11 cellular contexts compared by ENCODE assay signal in genomic region chr5:139748505-139748826, GRCh38. TPM values are rescaled to one million over a fixed set of nuclear protein-coding genes. Genes with fewer than 3 reads are reported as not detected.
DNase-seq lines count a peak whose midpoint lies in the region; ATAC-seq and TF ChIP-seq lines count a peak whose summit lies in the region.
"Had no signal": no experiment of that assay in that cellular context is flagged by ENCODE, and none has a peak within 500 bp of the region (broad histone marks: within the 10 kb centered on the region; RNA-seq: fewer than 3 reads in every experiment).

No MANE protein-coding gene starts in this region.

- H3K4me3 ChIP-seq in Caco-2 (ENCODE audit: low read depth, low read length) (peak overlapping the region; percentile 55), HUES64 (ENCODE audit: low read length) (peak overlapping the region; percentile 53)

- H3K27me3 ChIP-seq in Caco-2 (replicated peaks; ENCODE audit: control insufficient read depth, insufficient read depth, low read length) (no peaks in the 10 kb centered on the region), HUES64 (ENCODE audit: insufficient read depth, low read length) (peaks cover 69% of the 10 kb centered on the region)

- WGBS in HUES64 = 6% methylated on average over 27 of the region's 27 CpGs

- no peak overlapping the region for H3K27ac ChIP-seq in HUES64 (ENCODE audit: low read depth, low read length)

- H3K36me3 ChIP-seq in Caco-2 (ENCODE audit: control insufficient read depth, insufficient read depth, low read length) = no peaks in the 10 kb centered on the region
- no peaks in the 10 kb centered on the region for H3K36me3 ChIP-seq in HUES64 (ENCODE audit: insufficient read depth, low read length)
- H3K36me3 ChIP-seq: esophagus muscularis mucosa, stomach had no signal

- H3K36me3 Mint-ChIP-seq in Caco-2 (ENCODE audit: insufficient read depth, unreplicated experiment) = peaks cover 6% of the 10 kb centered on the region
- peaks cover 7% of the 10 kb centered on the region for H3K36me3 Mint-ChIP-seq in central memory CD8-positive, alpha-beta T cell (ENCODE audit: insufficient read depth)
- H3K36me3 Mint-ChIP-seq in nephron (ENCODE audit: low read depth) = no peaks in the 10 kb centered on the region

- H3K4me1 ChIP-seq in Caco-2 (peaks cover 12% of the 10 kb centered on the region), HUES64 (ENCODE audit: insufficient read depth, low read length) (peaks cover 25% of the 10 kb centered on the region)

- H3K27ac Mint-ChIP-seq in Caco-2 (ENCODE audit: unreplicated experiment) (no peak overlapping the region), nephron (peak overlapping the region; percentile 62 to 70 (median 63))
- H3K27ac Mint-ChIP-seq in central memory CD8-positive, alpha-beta T cell (ENCODE audit: low read depth) = peak overlapping the region; percentile 83

- peaks cover 17% of the 10 kb centered on the region for H3K4me1 Mint-ChIP-seq in Caco-2 (ENCODE audit: low read depth, unreplicated experiment)
- H3K4me1 Mint-ChIP-seq in central memory CD8-positive, alpha-beta T cell = peaks cover 26% of the 10 kb centered on the region
- H3K4me1 Mint-ChIP-seq in nephron = peaks cover 63% of the 10 kb centered on the region

- H3K9me3 ChIP-seq in Caco-2 (no peaks in the 10 kb centered on the region), HUES64 (ENCODE audit: insufficient read depth, low read depth, low read length) (no peaks in the 10 kb centered on the region)
- H3K9me3 ChIP-seq: esophagus muscularis mucosa, stomach had no signal

- BruUV-seq in Caco-2 (replicated peaks; lab: Mats Ljungman, UMichigan) = no TSS peak

- TF ChIP-seq CTCF in Caco-2 (IDR thresholded peaks at IDR 0.05; ENCODE audit: insufficient read depth in 1 of 2, low read depth in 1 of 2, low read length in 1 of 2, severe bottlenecking in 1 of 2, unreplicated experiment in 1 of 2) (no peak), nephron (IDR thresholded peaks at IDR 0.05; ENCODE audit: unreplicated experiment in 3 of 3) (no peak)

- H3K27me3 Mint-ChIP-seq in Caco-2 (ENCODE audit: insufficient read depth, unreplicated experiment) (peaks cover 4% of the 10 kb centered on the region), nephron (ENCODE audit: low read depth) (peaks cover 59% of the 10 kb centered on the region)
- H3K27me3 Mint-ChIP-seq in central memory CD8-positive, alpha-beta T cell = no peaks in the 10 kb centered on the region

- H3K9ac ChIP-seq in HUES64 (ENCODE audit: low read depth, low read length) = no peak overlapping the region

- ATAC-seq in central memory CD8-positive, alpha-beta T cell (replicated peaks; ENCODE audit: extremely low read depth, poor library complexity, severe bottlenecking) = no peak
- ATAC-seq in GM21786 (IDR thresholded peaks at IDR 0.05; ENCODE audit: unreplicated experiment) (no peak), HG03108 (IDR thresholded peaks at IDR 0.05; ENCODE audit: unreplicated experiment) (no peak)

- POLR2A ChIA-PET in Caco-2 (lab: Charles Lee) = interaction anchor here (0.6 to 0.7 kb wide), 2 partner anchors 38 to 82 kb away, joined by 6 to 8 read pairs; no protein-coding TSS in a partner anchor

- intact Hi-C loops in Caco-2 (cut with micrococcal nuclease; ENCODE audit: unreplicated experiment) = no loop called here

- CTCF ChIA-PET in Caco-2 (lab: Charles Lee) = interaction anchor here (0.6 to 1.6 kb wide), 5 partner anchors 8 to 160 kb away, joined by 3 to 5 read pairs (median 4); no protein-coding TSS in a partner anchor

- DNase-seq in Caco-2 = no peak
- no peak for DNase-seq in central memory CD8-positive, alpha-beta T cell (ENCODE audit: low spot score in 2 of 2)
- no peak for DNase-seq in stimulated activated naive CD4-positive, alpha-beta T cell treated with Interleukin-2 at 50 U/mL for 16 hours (lab: John Stamatoyannopoulos, UW)
- no peak for DNase-seq in activated effector memory CD4-positive, alpha-beta T cell treated with anti-CD3 and anti-CD28 coated beads, Interleukin-2, amount 50 U/mL, for 16 hours
- DNase-seq: MV-4-11 had no signal

- H3K9me3 Mint-ChIP-seq in Caco-2 (ENCODE audit: unreplicated experiment) (no peaks in the 10 kb centered on the region), nephron (no peaks in the 10 kb centered on the region)
- no peaks in the 10 kb centered on the region for H3K9me3 Mint-ChIP-seq in central memory CD8-positive, alpha-beta T cell

- peak overlapping the region; percentile 92 for H3K4me3 Mint-ChIP-seq in Caco-2 (ENCODE audit: unreplicated experiment)
- H3K4me3 Mint-ChIP-seq in central memory CD8-positive, alpha-beta T cell = peak overlapping the region; percentile 80
- H3K4me3 Mint-ChIP-seq in nephron = peak overlapping the region; percentile 66 to 84 (median 80)

RNA-seq across cellular contexts. Expression of gene PSD2, which starts 47.1 kb away (rescaled TPM):
- total RNA-seq in Caco-2 (2022) = 0.09 and 0.12 TPM in 2 replicates
- 0.05 TPM for polyA plus RNA-seq in HUES64 (2013, experiment 1 of 2)
- polyA plus RNA-seq in HUES64 (2013, experiment 2 of 2) = 0.32 TPM
